In genomic region chr2:232488097-232488711, GRCh38 we compare ENCODE assay signal across 17 cellular contexts. TPM values are rescaled to one million over a fixed set of nuclear protein-coding genes. Genes with fewer than 3 reads are reported as not detected.
DNase-seq lines count a peak whose midpoint lies in the region; ATAC-seq and TF ChIP-seq lines count a peak whose summit lies in the region.
"Had no signal": no experiment of that assay in that cellular context is flagged by ENCODE, and none has a peak within 500 bp of the region (broad histone marks: within the 10 kb centered on the region; RNA-seq: fewer than 3 reads in every experiment).

No MANE protein-coding gene starts in this region.

- no peak overlapping the region for H3K4me3 ChIP-seq in HCT116 (replicated peaks in 1 of 2; ENCODE audit: low read depth in 1 of 2, low read length in 2 of 2)
- H3K4me3 ChIP-seq: HAP-1, SJCRH30 had no signal

- intact Hi-C loops in CD4-positive, alpha-beta T cell (cut with DNase I, micrococcal nuclease) = no loop called here
- intact Hi-C loops in HCT116 (cut with micrococcal nuclease) = no loop called here

- H3K27me3 Mint-ChIP-seq in CD4-positive, alpha-beta T cell = peaks cover 56% of the 10 kb centered on the region
- peaks cover 59 to 80% of the 10 kb centered on the region in 2 donors for H3K27me3 Mint-ChIP-seq in effector memory CD8-positive, alpha-beta T cell
- peaks cover 86% of the 10 kb centered on the region for H3K27me3 Mint-ChIP-seq in nephron progenitor cell (ENCODE audit: low read depth, poor library complexity)

- no peak for TF ChIP-seq POLR2A in HCT116 (IDR thresholded peaks at IDR 0.05; ENCODE audit: borderline replicate concordance, extremely low read depth, insufficient read depth, insufficient read length)

- no peak for ATAC-seq in CD4-positive, alpha-beta T cell (ENCODE audit: poor library complexity)
- peak; percentile 39; the same call in 1 of the 2 replicates for ATAC-seq in HCT116
- no peak for ATAC-seq in effector memory CD8-positive, alpha-beta T cell (replicated peaks)
- ATAC-seq in GM18519 (IDR thresholded peaks at IDR 0.05; ENCODE audit: low FRiP score, unreplicated experiment) = no peak
- ATAC-seq in GM21619 (IDR thresholded peaks at IDR 0.05; ENCODE audit: unreplicated experiment) = no peak
- ATAC-seq: sciatic nerve had no signal

- CTCF ChIA-PET in CD4-positive, alpha-beta T cell (lab: Charles Lee) = no interaction called here
- CTCF ChIA-PET in HCT116 (lab: Charles Lee) = no interaction called here

- no TSS peak for BruUV-seq in HCT116 (replicated peaks; lab: Mats Ljungman, UMichigan)

- no peak overlapping the region for H3K27ac Mint-ChIP-seq in CD4-positive, alpha-beta T cell
- no peak overlapping the region for H3K27ac Mint-ChIP-seq in effector memory CD8-positive, alpha-beta T cell
- no peak overlapping the region for H3K27ac Mint-ChIP-seq in nephron progenitor cell

- H3K9me2 ChIP-seq in HCT116 (ENCODE audit: insufficient read depth) = no peaks in the 10 kb centered on the region

- H3K36me3 ChIP-seq in HCT116 (ENCODE audit: control insufficient read depth in 1 of 2, insufficient read depth in 2 of 2, low read length in 2 of 2) = no peaks in the 10 kb centered on the region
- H3K36me3 ChIP-seq: HAP-1, SJCRH30 had no signal

- H3K79me2 ChIP-seq in HCT116 (ENCODE audit: insufficient read depth, low read length) = no peaks in the 10 kb centered on the region

- POLR2A ChIA-PET in CD4-positive, alpha-beta T cell (lab: Charles Lee) = no interaction called here
- POLR2A ChIA-PET in HCT116 (lab: Charles Lee) = no interaction called here

- no peak overlapping the region for H2AFZ ChIP-seq in HCT116 (ENCODE audit: low read depth, low read length, poor library complexity, severe bottlenecking)

- no peaks in the 10 kb centered on the region for H3K9me3 ChIP-seq in CD4-positive, alpha-beta T cell (ENCODE audit: control insufficient read depth, low read length)
- no peaks in the 10 kb centered on the region for H3K9me3 ChIP-seq in HCT116 (ENCODE audit: control insufficient read depth in 1 of 2, insufficient read depth in 1 of 2, low read depth in 1 of 2, low read length in 2 of 2)
- H3K9me3 ChIP-seq: HAP-1, SJCRH30, testis had no signal

- peaks cover 17% of the 10 kb centered on the region for H3K4me1 Mint-ChIP-seq in CD4-positive, alpha-beta T cell (ENCODE audit: low read depth)
- peaks cover 5 to 8% of the 10 kb centered on the region in 2 donors for H3K4me1 Mint-ChIP-seq in effector memory CD8-positive, alpha-beta T cell (ENCODE audit: low read depth in 2 of 2)
- H3K4me1 Mint-ChIP-seq in nephron progenitor cell = peaks cover 37% of the 10 kb centered on the region

- no peaks in the 10 kb centered on the region for H3K36me3 Mint-ChIP-seq in CD4-positive, alpha-beta T cell (ENCODE audit: low read depth)
- no peaks in the 10 kb centered on the region for H3K36me3 Mint-ChIP-seq in effector memory CD8-positive, alpha-beta T cell (ENCODE audit: insufficient read depth)
- H3K36me3 Mint-ChIP-seq in nephron progenitor cell (ENCODE audit: low read depth) = no peaks in the 10 kb centered on the region

- no peaks in the 10 kb centered on the region for H4K20me1 ChIP-seq in HCT116 (ENCODE audit: insufficient read depth)

- H3K9me3 Mint-ChIP-seq in CD4-positive, alpha-beta T cell = no peaks in the 10 kb centered on the region
- no peaks in the 10 kb centered on the region for H3K9me3 Mint-ChIP-seq in effector memory CD8-positive, alpha-beta T cell
- H3K9me3 Mint-ChIP-seq in nephron progenitor cell = no peaks in the 10 kb centered on the region

- no peak overlapping the region for H3K4me2 ChIP-seq in HCT116 (ENCODE audit: low read length)

- RAD21 ChIA-PET in HCT116 (lab: Charles Lee; ENCODE audit: low non-redundant PET in 1 of 2, low total read pairs in 2 of 2, uncharacterized antibody in 2 of 2, unreplicated experiment in 2 of 2) = no interaction called here

- DNase-seq in CD4-positive, alpha-beta T cell = no peak
- DNase-seq in HCT116 (ENCODE audit: low read depth, low spot score) = no peak
- no peak for DNase-seq in effector memory CD8-positive, alpha-beta T cell
- no peak for DNase-seq in nephron progenitor cell
- DNase-seq in GDM1 (lab: John Stamatoyannopoulos, UW) = no peak
- no peak for DNase-seq in activated CD4-positive, alpha-beta T cell treated with anti-CD3 and anti-CD28 coated beads for 48 hours
- DNase-seq: activated T-cell treated with anti-CD3 and anti-CD28 coated beads, Interleukin-2, amount 50 U/mL, for 1 hour; hippocampal formation; NCI-H1105 treated with DMSO at 0.1 percent for 48 hours; NCI-H526 treated with DMSO at 0.1 percent for 48 hours; SJCRH30; testis had no signal

- TF ChIP-seq CTCF in CD4-positive, alpha-beta T cell (IDR thresholded peaks at IDR 0.05) = no peak
- TF ChIP-seq CTCF in HCT116 (IDR thresholded peaks at IDR 0.05 in 2 of 3, conservative IDR thresholded peaks at IDR 0.05 in 1 of 3; ENCODE audit: borderline replicate concordance in 1 of 3, insufficient read depth in 1 of 3, low read depth in 2 of 3, low read length in 2 of 3) (no peak), nephron progenitor cell (IDR thresholded peaks at IDR 0.05) (peak; percentile 13)

- peaks cover 40% of the 10 kb centered on the region for H3K27me3 ChIP-seq in CD4-positive, alpha-beta T cell (ENCODE audit: control insufficient read depth, insufficient read depth, low read length)
- H3K27me3 ChIP-seq in HCT116 (ENCODE audit: insufficient read depth, low read length) = no peaks in the 10 kb centered on the region
- H3K27me3 ChIP-seq: testis had no signal

- H3K4me3 Mint-ChIP-seq in CD4-positive, alpha-beta T cell = peak overlapping the region; percentile 78
- H3K4me3 Mint-ChIP-seq in effector memory CD8-positive, alpha-beta T cell = peak overlapping the region; percentile 40 to 62
- peak overlapping the region; percentile 73 for H3K4me3 Mint-ChIP-seq in nephron progenitor cell

- 0 out of 4 replicates have a peak, but pooled peaks cover 0 to 4% of the 10 kb centered on the region in 2 experiments for H3K4me1 ChIP-seq in HCT116 (ENCODE audit: control insufficient read depth in 1 of 2, insufficient read depth in 2 of 2, low read length in 2 of 2)
- H3K4me1 ChIP-seq: HAP-1, SJCRH30 had no signal

- TF ChIP-seq RAD21 in HCT116 (IDR thresholded peaks at IDR 0.05; ENCODE audit: low read depth) = no peak

- no peak overlapping the region for H3K27ac ChIP-seq in CD4-positive, alpha-beta T cell (ENCODE audit: low read depth, low read length)
- no peak overlapping the region for H3K27ac ChIP-seq in HCT116 (ENCODE audit: low read depth, low read length)
- H3K27ac ChIP-seq: SJCRH30, testis, VCaP had no signal

- H3K9ac ChIP-seq in HCT116 (ENCODE audit: low read length) = no peak overlapping the region

TF ChIP-seq in HCT116, 20 proteins besides CTCF, POLR2A, EP300 and RAD21:
- TF ChIP-seq EZH2 (IDR thresholded peaks at IDR 0.05) (no peak), ZBTB33 (IDR thresholded peaks at IDR 0.05; ENCODE audit: extremely low read depth, insufficient replicate concordance, low read length) (no peak), MAX (IDR thresholded peaks at IDR 0.05) (no peak), ZFX (IDR thresholded peaks at IDR 0.05) (no peak), TCF7L2 (IDR thresholded peaks at IDR 0.05; ENCODE audit: borderline replicate concordance, extremely low read depth, insufficient read depth, insufficient read length) (no peak), ELF1 (IDR thresholded peaks at IDR 0.05; ENCODE audit: borderline replicate concordance, low read depth) (no peak), YY1 (IDR thresholded peaks at IDR 0.05; ENCODE audit: extremely low read depth, insufficient replicate concordance, low read depth, low read length) (no peak), ZNF274 (IDR thresholded peaks at IDR 0.05; ENCODE audit: low read depth, low read length) (no peak), SRF (IDR thresholded peaks at IDR 0.05; ENCODE audit: low read depth) (no peak), CEBPB (IDR thresholded peaks at IDR 0.05; ENCODE audit: low read depth) (no peak), CBX3 (IDR thresholded peaks at IDR 0.05; ENCODE audit: low read depth) (no peak), EZH2phosphoT487 (IDR thresholded peaks at IDR 0.05; ENCODE audit: borderline replicate concordance) (no peak), ATF3 (IDR thresholded peaks at IDR 0.05) (no peak)

RNA-seq across cellular contexts. Expression of gene ECEL1, which starts 0.6 kb away (rescaled TPM):
- total RNA-seq in CD4-positive, alpha-beta T cell = not detected
- total RNA-seq in HCT116 (2021; ENCODE audit: unreplicated experiment) = not detected
- not detected in 2 replicates for polyA plus RNA-seq in HCT116 (2012)
- total RNA-seq: SJCRH30 had no signal

RNA-seq across cellular contexts. Expression of gene PRSS56, which starts 32.0 kb away (rescaled TPM):
- not detected for total RNA-seq in CD4-positive, alpha-beta T cell
- not detected for total RNA-seq in HCT116 (2021; ENCODE audit: unreplicated experiment)
- polyA plus RNA-seq in HCT116 (2012) = 0.07 TPM in 2 replicates
- total RNA-seq: sciatic nerve had no signal

RNA-seq across cellular contexts. Expression of gene ALPI, which starts 32.3 kb away (rescaled TPM):
- not detected for total RNA-seq in CD4-positive, alpha-beta T cell
- not detected for total RNA-seq in HCT116 (2021; ENCODE audit: unreplicated experiment)
- not detected in 2 replicates for polyA plus RNA-seq in HCT116 (2012)
- total RNA-seq: sciatic nerve, SJCRH30 had no signal

RNA-seq across cellular contexts. Expression of gene CHRND, which starts 37.8 kb away (rescaled TPM):
- total RNA-seq in CD4-positive, alpha-beta T cell = not detected
- not detected for total RNA-seq in HCT116 (2021; ENCODE audit: unreplicated experiment)
- 0.01 and 0.04 TPM in 2 replicates for polyA plus RNA-seq in HCT116 (2012)
- total RNA-seq: sciatic nerve had no signal

RNA-seq across cellular contexts. Expression of gene CHRNG, which starts 51.3 kb away (rescaled TPM):
- not detected for total RNA-seq in CD4-positive, alpha-beta T cell
- not detected for total RNA-seq in HCT116 (2021; ENCODE audit: unreplicated experiment)
- 0.15 and 0.21 TPM in 2 replicates for polyA plus RNA-seq in HCT116 (2012)
- total RNA-seq: sciatic nerve, testis had no signal
